Comparison of ENCODE assay signal across 19 cellular contexts in the genomic region with DNA sequence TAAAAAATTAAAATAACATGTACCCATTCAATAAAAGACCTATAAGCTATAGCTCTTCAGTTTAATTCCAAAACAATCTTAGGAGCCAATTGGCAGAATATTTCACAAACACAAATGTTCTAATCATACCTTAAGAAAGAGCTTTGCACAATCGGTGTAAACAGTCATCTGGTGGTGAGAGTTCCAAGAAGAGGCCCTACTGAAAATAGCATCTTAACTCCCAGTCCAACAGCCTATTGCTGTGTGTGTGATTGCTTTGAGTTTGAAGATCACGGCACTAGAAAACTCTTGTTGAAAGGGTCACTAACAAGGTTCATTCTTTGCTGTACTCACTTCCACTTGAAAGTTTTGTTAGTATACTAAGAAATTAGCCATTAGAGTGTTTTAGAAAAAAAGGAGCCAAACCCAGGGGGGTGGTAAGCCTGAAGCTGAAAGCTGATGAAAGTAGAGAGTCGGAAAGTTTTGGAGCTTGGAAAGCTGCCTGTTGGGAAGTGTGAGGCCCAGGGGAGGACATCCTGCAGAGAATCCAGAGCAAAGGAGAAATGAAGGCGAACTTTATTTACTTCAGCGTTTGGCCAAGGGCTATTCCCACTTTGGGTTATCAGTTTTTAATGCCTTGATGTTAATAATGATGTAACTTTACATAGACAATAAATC.
"Had no signal": no experiment of that assay in that cellular context is flagged by ENCODE, and none has a peak within 500 bp of the region (broad histone marks: within the 10 kb centered on the region; RNA-seq: fewer than 3 reads in every experiment).

No MANE protein-coding gene starts in this region.

- H3K27me3 ChIP-seq: body of pancreas, colonic mucosa had no signal

- H2AFZ ChIP-seq: parathyroid adenoma had no signal

- H3K36me3 Mint-ChIP-seq: activated naive CD4-positive, alpha-beta T cell treated with anti-CD3 and anti-CD28 coated beads, Interleukin-2, amount 50 U/mL, for 72 hours; immature natural killer cell; stimulated activated naive B cell treated with anti-CD40 and anti-IgM and Interleukin-4, amounts not matched to agents 10 μg/mL and 1 μg/mL and 100 μg/mL, for 72 hours; type B pancreatic cell had no signal

- H3K4me3 Mint-ChIP-seq: activated CD4-positive, alpha-beta T cell treated with anti-CD3 and anti-CD28 coated beads, Interleukin-2, amount 10 ng/mL, durations not matched to agents 24 days and 14 days; activated T-cell treated with anti-CD3 and anti-CD28 coated beads, Interleukin-2, amount 50 U/mL, for 72 hours; immature natural killer cell; stimulated activated naive B cell treated with anti-CD40 and anti-IgM and Interleukin-4, amounts not matched to agents 10 μg/mL and 1 μg/mL and 100 μg/mL, for 72 hours; T-helper 2 cell treated with Interferon-gamma antibody and Interleukin-4, amounts not matched to agents 5 μg/mL and 100 μg/mL, for 36 hours; type B pancreatic cell had no signal

- H3K79me2 ChIP-seq: parathyroid adenoma had no signal

- H3K9me3 ChIP-seq: body of pancreas, colonic mucosa had no signal

- H3K4me3 ChIP-seq: body of pancreas, colonic mucosa, lung, skin epidermis had no signal

- ATAC-seq: activated naive CD4-positive, alpha-beta T cell treated with anti-CD3 and anti-CD28 coated beads, Interleukin-2, amount 50 U/mL, for 72 hours; activated T-cell treated with anti-CD3 and anti-CD28 coated beads, Interleukin-2, amount 50 U/mL, for 72 hours; body of pancreas; stimulated activated naive B cell treated with anti-CD40 and anti-IgM and Interleukin-4, amounts not matched to agents 10 μg/mL and 1 μg/mL and 100 μg/mL, for 72 hours had no signal

- H3K27ac Mint-ChIP-seq: activated CD4-positive, alpha-beta T cell treated with anti-CD3 and anti-CD28 coated beads, Interleukin-2, amount 10 ng/mL, durations not matched to agents 24 days and 14 days; activated naive CD4-positive, alpha-beta T cell treated with anti-CD3 and anti-CD28 coated beads, Interleukin-2, amount 50 U/mL, for 72 hours; activated T-cell treated with anti-CD3 and anti-CD28 coated beads, Interleukin-2, amount 50 U/mL, for 72 hours; immature natural killer cell; stimulated activated naive B cell treated with anti-CD40 and anti-IgM and Interleukin-4, amounts not matched to agents 10 μg/mL and 1 μg/mL and 100 μg/mL, for 72 hours; T-helper 2 cell treated with Interferon-gamma antibody and Interleukin-4, amounts not matched to agents 5 μg/mL and 100 μg/mL, for 36 hours; type B pancreatic cell had no signal

- H3K36me3 ChIP-seq: colonic mucosa had no signal

- H3K27ac ChIP-seq: body of pancreas, colonic mucosa, parathyroid adenoma, skin epidermis had no signal

- H3K4me1 Mint-ChIP-seq: activated CD4-positive, alpha-beta T cell treated with anti-CD3 and anti-CD28 coated beads, Interleukin-2, amount 10 ng/mL, durations not matched to agents 24 days and 14 days; immature natural killer cell; stimulated activated naive B cell treated with anti-CD40 and anti-IgM and Interleukin-4, amounts not matched to agents 10 μg/mL and 1 μg/mL and 100 μg/mL, for 72 hours had no signal

- H3K9ac ChIP-seq: parathyroid adenoma had no signal

- DNase-seq: activated CD4-positive, alpha-beta T cell treated with anti-CD3 and anti-CD28 coated beads, Interleukin-2, amount 10 ng/mL, durations not matched to agents 24 days and 14 days; activated CD4-positive, CD25-positive, alpha-beta regulatory T cell; activated CD8-positive, alpha-beta memory T cell treated with anti-CD3 and anti-CD28 coated beads, Interleukin-2, amount 50 U/mL, for 48 hours; activated gamma-delta T cell; activated T-cell treated with anti-CD3 and anti-CD28 coated beads, Interleukin-2, amount 50 U/mL, for 72 hours; amniotic stem cell; body of pancreas; central memory CD4-positive, alpha-beta T cell; colonic mucosa; immature natural killer cell; stimulated activated CD4-positive, alpha-beta T cell treated with anti-CD3 and anti-CD28 coated beads, Interleukin-15, amount 100 ng/mL, for 24 hours; stimulated activated CD4-positive, alpha-beta T cell treated with anti-CD3 and anti-CD28 coated beads, Interleukin-4, amount 100 ng/mL, for 1 hour; stimulated activated naive B cell treated with anti-CD40 and anti-IgM and Interleukin-4, amounts not matched to agents 10 μg/mL and 1 μg/mL and 100 μg/mL, for 72 hours had no signal

- H3K9me3 Mint-ChIP-seq: activated CD4-positive, alpha-beta T cell treated with anti-CD3 and anti-CD28 coated beads, Interleukin-2, amount 10 ng/mL, durations not matched to agents 24 days and 14 days; T-helper 2 cell treated with Interferon-gamma antibody and Interleukin-4, amounts not matched to agents 5 μg/mL and 100 μg/mL, for 36 hours; type B pancreatic cell had no signal

- H3K4me1 ChIP-seq: body of pancreas, colonic mucosa, parathyroid adenoma had no signal

- H3K27me3 Mint-ChIP-seq: stimulated activated naive B cell treated with anti-CD40 and anti-IgM and Interleukin-4, amounts not matched to agents 10 μg/mL and 1 μg/mL and 100 μg/mL, for 72 hours; type B pancreatic cell had no signal
